Comparison of ENCODE assay signal across 11 cellular contexts in genomic region chr10:110794808-110795207, GRCh38.
DNase-seq lines count a peak whose midpoint lies in the region; ATAC-seq and TF ChIP-seq lines count a peak whose summit lies in the region.
"Had no signal": no experiment of that assay in that cellular context is flagged by ENCODE, and none has a peak within 500 bp of the region (broad histone marks: within the 10 kb centered on the region; RNA-seq: fewer than 3 reads in every experiment).

No MANE protein-coding gene starts in this region.

- no peak overlapping the region for H3K4me3 ChIP-seq in breast epithelium
- no peak overlapping the region for H3K4me3 ChIP-seq in endodermal cell (ENCODE audit: low read length)

- H3K4me1 Mint-ChIP-seq in MCF 10A (ENCODE audit: insufficient read depth, unreplicated experiment) (no peaks in the 10 kb centered on the region), endodermal cell (peaks cover 6% of the 10 kb centered on the region)

- H3K27me3 Mint-ChIP-seq in MCF 10A (ENCODE audit: insufficient read depth, unreplicated experiment) (no peaks in the 10 kb centered on the region), endodermal cell (ENCODE audit: insufficient read depth) (no peaks in the 10 kb centered on the region)

- TF ChIP-seq POLR2A in breast epithelium (IDR thresholded peaks at IDR 0.05), result no peak

- no TSS peak for BruUV-seq in MCF 10A (replicated peaks; lab: Mats Ljungman, UMichigan)

- H3K9me3 ChIP-seq in breast epithelium (no peaks in the 10 kb centered on the region), endodermal cell (ENCODE audit: control insufficient read depth, low read length) (no peaks in the 10 kb centered on the region)

- no peak overlapping the region for H3K9ac ChIP-seq in endodermal cell (ENCODE audit: extremely low read depth, low read length, poor library complexity, severe bottlenecking)

- peak overlapping the region; percentile 35 to 71 for H3K27ac ChIP-seq in breast epithelium
- H3K27ac ChIP-seq in endodermal cell (ENCODE audit: low read depth, low read length), result peak overlapping the region; percentile 71

- ATAC-seq in GM21526 (IDR thresholded peaks at IDR 0.05; ENCODE audit: low FRiP score, unreplicated experiment), result no peak
- ATAC-seq in GM18907 (IDR thresholded peaks at IDR 0.05; ENCODE audit: unreplicated experiment), result no peak

- CTCF ChIA-PET in MCF 10A (lab: Yijun Ruan, JAX), result interaction anchor here (0.6 to 1.7 kb wide), 2 partner anchors 8 to 86 kb away, joined by 3 to 7 read pairs; no protein-coding TSS in a partner anchor

- H3K27ac Mint-ChIP-seq in MCF 10A (ENCODE audit: low read depth, unreplicated experiment) (no peak overlapping the region), endodermal cell (no peak overlapping the region)

- H3K4me1 ChIP-seq in breast epithelium (peaks cover 0 to 3% of the 10 kb centered on the region in 2 donors), endodermal cell (ENCODE audit: control insufficient read depth, insufficient read depth, low read length) (no peaks in the 10 kb centered on the region)

- no peak for TF ChIP-seq CTCF in breast epithelium (IDR thresholded peaks at IDR 0.05)
- no peak for TF ChIP-seq CTCF in MCF 10A (IDR thresholded peaks at IDR 0.05; ENCODE audit: unreplicated experiment)
- no peak for TF ChIP-seq CTCF in endodermal cell (conservative IDR thresholded peaks at IDR 0.05)

- H3K36me3 ChIP-seq in breast epithelium (no peaks in the 10 kb centered on the region), endodermal cell (ENCODE audit: control insufficient read depth, insufficient read depth, low read length) (peaks cover 16% of the 10 kb centered on the region)

- intact Hi-C loops in breast epithelium (cut with DNase I; ENCODE audit: low total_unique reads) (no loop called here), MCF 10A (cut with micrococcal nuclease) (no loop called here)

- H3K9me3 Mint-ChIP-seq in MCF 10A (ENCODE audit: unreplicated experiment), result no peaks in the 10 kb centered on the region
- no peaks in the 10 kb centered on the region for H3K9me3 Mint-ChIP-seq in endodermal cell

- no peaks in the 10 kb centered on the region for H3K36me3 Mint-ChIP-seq in MCF 10A (ENCODE audit: insufficient read depth, unreplicated experiment)
- H3K36me3 Mint-ChIP-seq in endodermal cell (ENCODE audit: low read depth), result peaks cover 9% of the 10 kb centered on the region

- POLR2A ChIA-PET in MCF 10A (lab: Yijun Ruan, JAX), result interaction anchor here (0.8 kb wide), 1 partner anchor 9 kb away, joined by 3 read pairs; no protein-coding TSS in a partner anchor

- no peaks in the 10 kb centered on the region for H3K27me3 ChIP-seq in breast epithelium
- H3K27me3 ChIP-seq in endodermal cell (ENCODE audit: control insufficient read depth, insufficient read depth, low read length, poor library complexity, severe bottlenecking), result peaks cover 4% of the 10 kb centered on the region

- WGBS in endodermal cell (ENCODE audit: insufficient coverage in 1 of 2, insufficient read length in 1 of 2), 2 experiments, result 83 to 84% methylated on average over 4 of the region's 4 CpGs

- DNase-seq in breast epithelium (ENCODE audit: low spot score in 2 of 2), result no peak
- no peak for DNase-seq in MCF 10A (ENCODE audit: unreplicated experiment)
- DNase-seq in endodermal cell, result no peak
- DNase-seq in myocyte (ENCODE audit: low read depth), result peak; percentile 76
- no peak for DNase-seq in activated CD4-positive, alpha-beta T cell treated with anti-CD3 and anti-CD28 coated beads, Interleukin-2, amount 50 U/mL, for 4 hours
- DNase-seq in COLO829 (ENCODE audit: low spot score), result no peak
- DNase-seq: ACHN; stimulated activated CD4-positive, alpha-beta T cell treated with anti-CD3 and anti-CD28 coated beads, Interleukin-2, amount 100 ng/mL, for 24 hours; T-helper 1 cell had no signal

- H3K4me3 Mint-ChIP-seq in MCF 10A (ENCODE audit: unreplicated experiment) (no peak overlapping the region), endodermal cell (no peak overlapping the region)
